ENCODE assay signal across 1 cellular context in the genomic region with DNA sequence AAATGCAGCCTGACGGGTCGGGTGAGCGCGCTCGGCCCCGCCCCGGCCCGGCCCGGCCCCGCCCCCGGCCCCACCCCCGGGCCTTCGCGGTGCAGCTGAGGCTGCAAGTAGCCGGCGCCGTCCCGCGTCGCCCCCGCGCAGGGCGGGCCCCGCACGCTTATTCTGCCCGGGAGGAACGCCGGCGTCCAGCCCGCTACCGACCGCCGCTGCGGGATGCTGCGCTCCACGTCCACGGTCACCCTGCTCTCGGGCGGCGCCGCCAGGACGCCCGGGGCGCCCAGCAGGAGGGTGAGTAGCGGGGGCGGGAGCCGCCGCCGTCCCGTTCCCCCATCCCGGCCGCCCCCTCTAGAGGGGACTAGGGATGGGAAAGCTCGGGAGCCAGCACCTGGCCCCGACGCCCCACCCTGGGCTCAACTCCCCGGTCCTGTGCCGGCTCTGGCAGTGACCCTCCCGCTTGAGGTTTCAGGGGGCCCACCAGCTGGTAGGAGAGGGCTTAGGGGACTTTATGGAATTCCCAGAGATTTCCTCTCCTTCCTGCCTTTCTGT.
A peak's percentile ranks its signal among the peaks of the same experiment; 100 is the strongest.
TF ChIP-seq lines count a peak whose summit lies in the region.

A gene with protein sequence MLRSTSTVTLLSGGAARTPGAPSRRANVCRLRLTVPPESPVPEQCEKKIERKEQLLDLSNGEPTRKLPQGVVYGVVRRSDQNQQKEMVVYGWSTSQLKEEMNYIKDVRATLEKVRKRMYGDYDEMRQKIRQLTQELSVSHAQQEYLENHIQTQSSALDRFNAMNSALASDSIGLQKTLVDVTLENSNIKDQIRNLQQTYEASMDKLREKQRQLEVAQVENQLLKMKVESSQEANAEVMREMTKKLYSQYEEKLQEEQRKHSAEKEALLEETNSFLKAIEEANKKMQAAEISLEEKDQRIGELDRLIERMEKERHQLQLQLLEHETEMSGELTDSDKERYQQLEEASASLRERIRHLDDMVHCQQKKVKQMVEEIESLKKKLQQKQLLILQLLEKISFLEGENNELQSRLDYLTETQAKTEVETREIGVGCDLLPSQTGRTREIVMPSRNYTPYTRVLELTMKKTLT (plus strand): TSS at position 83 of the 546 bp plus-strand sequence. CDS start 131 bp downstream, at position 214.

TF ChIP-seq in HEK293, 187 proteins besides CTCF, POLR2A, EP300 and RAD21 (continued from another document):
- TF ChIP-seq ZNF596 (tag by site-specific recombination; IDR thresholded peaks at IDR 0.05) (0 out of 2 replicates have a peak, but pooled peaks have one; percentile 31), ZNF830 (tag by site-specific recombination; IDR thresholded peaks at IDR 0.05; ENCODE audit: low read depth) (no peak), ZNF221 (tag by site-specific recombination; IDR thresholded peaks at IDR 0.05; ENCODE audit: borderline replicate concordance) (no peak), ZNF24 (tag by site-specific recombination; IDR thresholded peaks at IDR 0.05) (no peak), ZFHX2 (tag by site-specific recombination; conservative IDR thresholded peaks at IDR 0.05) (peak; percentile 49; the same call in 1 of the 2 replicates), ZNF561 (tag by site-specific recombination; IDR thresholded peaks at IDR 0.05; ENCODE audit: borderline replicate concordance) (0 out of 2 replicates have a peak, but pooled peaks have one; percentile 30)
